ENCODE assay signal across 22 cellular contexts in the genomic region with DNA sequence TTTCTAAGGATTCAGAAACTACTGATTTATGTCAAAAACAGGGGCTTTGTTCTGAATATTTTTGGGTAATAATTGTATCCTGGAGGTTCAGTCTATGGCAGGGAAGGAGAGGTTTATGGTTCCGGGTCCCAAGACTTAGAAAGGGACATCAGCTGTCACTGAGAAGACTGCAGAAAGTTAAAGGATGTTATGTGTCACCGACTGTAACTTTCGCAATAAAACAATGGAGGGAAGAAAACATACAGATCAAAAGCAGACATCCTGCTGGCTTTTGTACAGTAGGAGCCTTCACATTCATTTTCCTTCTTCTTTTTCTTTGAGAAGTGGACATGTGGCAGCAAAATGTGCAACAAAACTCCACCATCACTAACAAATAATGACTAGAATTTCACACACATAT.
DNase-seq lines count a peak whose midpoint lies in the region; ATAC-seq, FAIRE-seq and TF ChIP-seq lines count a peak whose summit lies in the region.
"Had no signal": no experiment of that assay in that cellular context is flagged by ENCODE, and none has a peak within 500 bp of the region (broad histone marks: within the 10 kb centered on the region; RNA-seq: fewer than 3 reads in every experiment).

No MANE protein-coding gene starts in this region.

- no peak overlapping the region for H3K9ac ChIP-seq in HepG2 (ENCODE audit: insufficient read depth, low read depth, low read length)
- no peak overlapping the region for H3K9ac ChIP-seq in SK-N-MC (ENCODE audit: insufficient read length)

- ATAC-seq in HepG2 (no peak), right lobe of liver (no peak), GM18858 (IDR thresholded peaks at IDR 0.05; ENCODE audit: unreplicated experiment) (no peak)

- no peak for TF ChIP-seq POLR2A in HepG2 (IDR thresholded peaks at IDR 0.05; ENCODE audit: insufficient read depth in 1 of 2, low read depth in 2 of 2, low read length in 2 of 2)
- TF ChIP-seq POLR2A in right lobe of liver (IDR thresholded peaks at IDR 0.05), result no peak

- TF ChIP-seq CTCF in HepG2 (CRISPR knock-in tag; IDR thresholded peaks at IDR 0.05), result no peak
- TF ChIP-seq CTCF in right lobe of liver (IDR thresholded peaks at IDR 0.05), result no peak

- H3K4me2 ChIP-seq in HepG2 (ENCODE audit: low read depth, low read length), result no peak overlapping the region

- TF ChIP-seq RAD21 in HepG2 (CRISPR knock-in tag; IDR thresholded peaks at IDR 0.05), result no peak

- BruUV-seq in HepG2 (replicated peaks; lab: Mats Ljungman, UMichigan), result no TSS peak

- DNase-seq in HepG2 (ENCODE audit: low spot score), result no peak
- DNase-seq in right lobe of liver, result no peak
- peak; percentile 32 for DNase-seq in HT1080 (ENCODE audit: low read depth)
- no peak for DNase-seq in SK-N-MC (ENCODE audit: low read depth, low spot score)
- no peak for DNase-seq in 8988T
- DNase-seq in posterior vena cava (ENCODE audit: low spot score), result no peak
- DNase-seq: AML-193; C1 segment of cervical spinal cord; CD4-positive, alpha-beta memory T cell; CD4-positive, CD25-positive, alpha-beta regulatory T cell; CD8-positive, alpha-beta memory T cell; COR-L47; DMS 273 treated with DMSO at 0.1 percent for 48 hours; DMS153; DMS79 treated with DMSO at 0.1 percent for 48 hours; GF-D8 had no signal

- H3K27ac ChIP-seq in HepG2 (ENCODE audit: extremely low read length, insufficient read depth, low read length) (no peak overlapping the region), right lobe of liver (no peak overlapping the region), SK-N-MC (no peak overlapping the region), mesodermal cell (ENCODE audit: low read depth, low read length, severe bottlenecking) (peak overlapping the region; percentile 8)
- H3K27ac ChIP-seq: 22Rv1 had no signal

- no peaks in the 10 kb centered on the region for H3K4me1 ChIP-seq in HepG2 (ENCODE audit: insufficient read depth, low read length)
- H3K4me1 ChIP-seq in right lobe of liver, result no peaks in the 10 kb centered on the region
- H3K4me1 ChIP-seq in mesodermal cell (ENCODE audit: control insufficient read depth, insufficient read depth, low read length, poor library complexity, severe bottlenecking), result peaks cover 3% of the 10 kb centered on the region

- TF ChIP-seq EP300 in HepG2 (IDR thresholded peaks at IDR 0.05; ENCODE audit: low read depth in 2 of 2, low read length in 2 of 2) (no peak), HepG2 (CRISPR knock-in tag; IDR thresholded peaks at IDR 0.05; ENCODE audit: borderline replicate concordance) (no peak)

- FAIRE-seq in HepG2 (lab: Jason Lieb, UNC), result no peak
- FAIRE-seq: A204.1, G401.6, GM12891 had no signal

- H3K79me2 ChIP-seq in HepG2 (ENCODE audit: insufficient read depth, low read length), result no peaks in the 10 kb centered on the region

- CTCF ChIA-PET in HepG2 (lab: Yijun Ruan, JAX; ENCODE audit: low intra/inter-chr PET ratio, low total read pairs), result no interaction called here

- in situ Hi-C loops in HepG2 (cut with HindIII; ENCODE audit: extremely low pct_ligation_motif_present, low pct_unique_long_range_greater_than_20kb), result no loop called here

- 41% methylated on average over 3 of the region's 3 CpGs for WGBS in HepG2 (ENCODE audit: low lambda C conversion rate)
- WGBS in right lobe of liver (ENCODE audit: insufficient coverage, low coverage, low lambda C conversion rate, missing lambda C conversion rate), result 53% methylated on average over 3 of the region's 3 CpGs
- 93 to 100% methylated on average over 1 to 3 of the region's 3 CpGs for WGBS in mesodermal cell (ENCODE audit: insufficient coverage in 2 of 2), 2 experiments

- POLR2A ChIA-PET in HepG2 (lab: Yijun Ruan, JAX), result no interaction called here

- H3K27me3 ChIP-seq in HepG2 (ENCODE audit: control insufficient read depth in 1 of 2, insufficient read depth in 2 of 2, low read length in 2 of 2), result no peaks in the 10 kb centered on the region
- no peaks in the 10 kb centered on the region for H3K27me3 ChIP-seq in right lobe of liver

- H4K20me1 ChIP-seq in HepG2 (ENCODE audit: insufficient read depth, low read length), result no peaks in the 10 kb centered on the region

- H3K4me3 ChIP-seq in HepG2 (replicated peaks in 1 of 3; ENCODE audit: insufficient read depth in 1 of 3, low read depth in 2 of 3, low read length in 3 of 3) (no peak overlapping the region), right lobe of liver (no peak overlapping the region), SK-N-MC (0 out of 2 replicates have a peak overlapping the region, but pooled peaks have one; percentile 11), mesodermal cell (ENCODE audit: extremely low read depth, insufficient read depth, low read length, poor library complexity, severe bottlenecking) (no peak overlapping the region)

- no peak overlapping the region for H2AFZ ChIP-seq in HepG2 (ENCODE audit: low read length)

- H3K9me3 ChIP-seq in HepG2 (ENCODE audit: low read length) (peaks cover 70% of the 10 kb centered on the region), right lobe of liver (no peaks in the 10 kb centered on the region), SK-N-MC (ENCODE audit: low read depth, low read length) (no peaks in the 10 kb centered on the region), mesodermal cell (ENCODE audit: control insufficient read depth, low read length) (no peaks in the 10 kb centered on the region)

- intact Hi-C loops in HepG2 (cut with micrococcal nuclease; ENCODE audit: unreplicated experiment) (no loop called here), right lobe of liver (cut with DNase I) (no loop called here), posterior vena cava (cut with DNase I) (no loop called here)

- no peaks in the 10 kb centered on the region for H3K36me3 ChIP-seq in HepG2 (replicated peaks in 1 of 2; ENCODE audit: control insufficient read depth in 1 of 2, insufficient read depth in 2 of 2, low read length in 2 of 2)
- no peaks in the 10 kb centered on the region for H3K36me3 ChIP-seq in right lobe of liver
- no peaks in the 10 kb centered on the region for H3K36me3 ChIP-seq in SK-N-MC (ENCODE audit: insufficient read depth, low read length)
- no peaks in the 10 kb centered on the region for H3K36me3 ChIP-seq in mesodermal cell (ENCODE audit: control insufficient read depth, insufficient read depth, low read length)

TF ChIP-seq in HepG2, 621 proteins besides CTCF, POLR2A, EP300 and RAD21:
- TF ChIP-seq RFX3 (CRISPR knock-in tag; IDR thresholded peaks at IDR 0.05) (no peak), YEATS4 (CRISPR knock-in tag; IDR thresholded peaks at IDR 0.05; ENCODE audit: borderline replicate concordance) (no peak), NFATC3 (CRISPR knock-in tag; IDR thresholded peaks at IDR 0.05) (no peak), KLF15 (CRISPR knock-in tag; IDR thresholded peaks at IDR 0.05; ENCODE audit: borderline replicate concordance) (no peak), CEBPB (IDR thresholded peaks at IDR 0.05; ENCODE audit: borderline replicate concordance, low read depth, low read length) (0 out of 2 replicates have a peak, but pooled peaks have one; percentile 3)
